8 cellular contexts compared by ENCODE assay signal in the genomic region with DNA sequence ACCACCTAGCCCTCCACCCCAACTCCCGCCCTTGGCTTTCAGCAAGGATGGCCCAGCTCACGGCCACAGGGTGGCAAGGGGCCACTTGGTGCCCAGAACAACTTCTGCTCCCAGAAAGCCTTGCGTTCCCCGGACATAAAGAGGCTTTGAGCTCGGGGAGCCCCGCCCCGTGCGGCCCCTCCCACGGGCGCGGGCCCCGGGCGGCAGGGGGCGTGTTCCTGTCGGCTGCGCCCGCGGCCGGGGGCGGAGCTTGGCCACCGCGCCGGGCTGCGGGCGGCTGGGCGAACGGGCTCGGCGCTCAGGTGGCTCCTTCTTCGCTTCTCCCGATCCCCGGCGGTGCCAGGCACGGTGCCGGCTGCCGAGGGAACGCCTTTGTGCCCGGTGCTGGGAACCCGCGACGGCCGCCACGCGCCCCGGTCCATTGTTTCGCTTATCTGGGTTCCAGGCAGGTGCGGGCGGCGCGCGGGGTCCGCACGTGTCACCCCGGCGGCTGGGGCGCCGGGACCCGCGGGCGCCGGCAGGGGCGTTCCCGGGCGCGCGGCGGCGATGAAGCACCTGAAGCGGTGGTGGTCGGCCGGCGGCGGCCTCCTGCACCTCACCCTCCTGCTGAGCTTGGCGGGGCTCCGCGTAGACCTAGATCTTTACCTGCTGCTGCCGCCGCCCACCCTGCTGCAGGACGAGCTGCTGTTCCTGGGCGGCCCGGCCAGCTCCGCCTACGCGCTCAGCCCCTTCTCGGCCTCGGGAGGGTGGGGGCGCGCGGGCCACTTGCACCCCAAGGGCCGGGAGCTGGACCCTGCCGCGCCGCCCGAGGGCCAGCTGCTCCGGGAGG. TPM values are rescaled to one million over a fixed set of nuclear protein-coding genes. Genes with fewer than 3 reads are reported as not detected.
DNase-seq lines count a peak whose midpoint lies in the region; ATAC-seq and TF ChIP-seq lines count a peak whose summit lies in the region.

A gene with protein sequence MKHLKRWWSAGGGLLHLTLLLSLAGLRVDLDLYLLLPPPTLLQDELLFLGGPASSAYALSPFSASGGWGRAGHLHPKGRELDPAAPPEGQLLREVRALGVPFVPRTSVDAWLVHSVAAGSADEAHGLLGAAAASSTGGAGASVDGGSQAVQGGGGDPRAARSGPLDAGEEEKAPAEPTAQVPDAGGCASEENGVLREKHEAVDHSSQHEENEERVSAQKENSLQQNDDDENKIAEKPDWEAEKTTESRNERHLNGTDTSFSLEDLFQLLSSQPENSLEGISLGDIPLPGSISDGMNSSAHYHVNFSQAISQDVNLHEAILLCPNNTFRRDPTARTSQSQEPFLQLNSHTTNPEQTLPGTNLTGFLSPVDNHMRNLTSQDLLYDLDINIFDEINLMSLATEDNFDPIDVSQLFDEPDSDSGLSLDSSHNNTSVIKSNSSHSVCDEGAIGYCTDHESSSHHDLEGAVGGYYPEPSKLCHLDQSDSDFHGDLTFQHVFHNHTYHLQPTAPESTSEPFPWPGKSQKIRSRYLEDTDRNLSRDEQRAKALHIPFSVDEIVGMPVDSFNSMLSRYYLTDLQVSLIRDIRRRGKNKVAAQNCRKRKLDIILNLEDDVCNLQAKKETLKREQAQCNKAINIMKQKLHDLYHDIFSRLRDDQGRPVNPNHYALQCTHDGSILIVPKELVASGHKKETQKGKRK (plus strand): TSS at position 246 of the 829 bp plus-strand sequence. CDS start 301 bp downstream, at position 547.

- DNase-seq in AG20443 (ENCODE audit: low spot score), result peak; percentile 89
- peak; percentile 78 for DNase-seq in NCI-H460 (ENCODE audit: extremely low read depth, low read depth)
- peak; percentile 96 for DNase-seq in activated CD4-positive, alpha-beta T cell treated with anti-CD3 and anti-CD28 coated beads, Interleukin-2, amount 10 ng/mL, durations not matched to agents 24 days and 14 days
- peak; percentile 78 for DNase-seq in dermis blood vessel endothelial cell
- DNase-seq in lower leg skin (ENCODE audit: low spot score in 2 of 2), result peak; percentile 64 to 92
- peak; percentile 81 for DNase-seq in stimulated activated CD4-positive, alpha-beta T cell treated with anti-CD3 and anti-CD28 coated beads, Interleukin-4, amount 100 ng/mL, for 24 hours

- no peak for TF ChIP-seq CTCF in lower leg skin (IDR thresholded peaks at IDR 0.05)

- TF ChIP-seq POLR2A in lower leg skin (IDR thresholded peaks at IDR 0.05), result no peak

- H3K36me3 Mint-ChIP-seq in activated CD4-positive, alpha-beta T cell treated with anti-CD3 and anti-CD28 coated beads, Interleukin-2, amount 10 ng/mL, durations not matched to agents 24 days and 14 days (ENCODE audit: low read depth), result peaks cover 29% of the 10 kb centered on the region

- peak within 1 kb of the TSS; percentile 99 for H3K27ac Mint-ChIP-seq in activated CD4-positive, alpha-beta T cell treated with anti-CD3 and anti-CD28 coated beads, Interleukin-2, amount 10 ng/mL, durations not matched to agents 24 days and 14 days

- H3K27me3 Mint-ChIP-seq in activated CD4-positive, alpha-beta T cell treated with anti-CD3 and anti-CD28 coated beads, Interleukin-2, amount 10 ng/mL, durations not matched to agents 24 days and 14 days, result peaks cover 1% of the 10 kb centered on the region

- peak; percentile 73 for ATAC-seq in GM19023 (IDR thresholded peaks at IDR 0.05; ENCODE audit: unreplicated experiment)
- ATAC-seq in HG03175 (IDR thresholded peaks at IDR 0.05; ENCODE audit: unreplicated experiment), result peak; percentile 77

- H3K4me1 Mint-ChIP-seq in activated CD4-positive, alpha-beta T cell treated with anti-CD3 and anti-CD28 coated beads, Interleukin-2, amount 10 ng/mL, durations not matched to agents 24 days and 14 days, result peaks cover 43% of the 10 kb centered on the region

- H3K4me3 Mint-ChIP-seq in activated CD4-positive, alpha-beta T cell treated with anti-CD3 and anti-CD28 coated beads, Interleukin-2, amount 10 ng/mL, durations not matched to agents 24 days and 14 days, result peak within 1 kb of the TSS; percentile 93

- intact Hi-C loops in activated CD4-positive, alpha-beta T cell treated with anti-CD3 and anti-CD28 coated beads, Interleukin-2, amount 10 ng/mL, durations not matched to agents 24 days and 14 days (cut with micrococcal nuclease), result loop anchor here (5.0 to 10.0 kb wide), 3 partner anchors 225 to 290 kb away; no protein-coding TSS in a partner anchor
- intact Hi-C loops in lower leg skin (cut with DNase I; ENCODE audit: low total_unique reads), result no loop called here

- 0 to 3% methylated on average over 29 to 49 of the region's 95 CpGs for WGBS in lower leg skin, 2 donors

- H3K4me3 ChIP-seq in lower leg skin (ENCODE audit: low read depth, poor library complexity, severe bottlenecking), result peak within 1 kb of the TSS; percentile 28

- no peaks in the 10 kb centered on the region for H3K9me3 Mint-ChIP-seq in activated CD4-positive, alpha-beta T cell treated with anti-CD3 and anti-CD28 coated beads, Interleukin-2, amount 10 ng/mL, durations not matched to agents 24 days and 14 days

RNA-seq across cellular contexts. Expression of the gene that starts here (rescaled TPM):
- total RNA-seq in NCI-H460 (2014; rRNA removed; shearing (Covaris generic)), result 10.6 and 12.4 TPM in 2 replicates
- polyA plus RNA-seq in NCI-H460 (2014; cell fraction: nucleus; rRNA removed), result 22.6 and 23.1 TPM in 2 replicates
- total RNA-seq in activated CD4-positive, alpha-beta T cell treated with anti-CD3 and anti-CD28 coated beads, Interleukin-2, amount 10 ng/mL, durations not matched to agents 24 days and 14 days, result 67.8 and 68.7 TPM in 2 replicates
- 33.4 and 38.6 TPM in 2 replicates for total RNA-seq in dermis blood vessel endothelial cell
- 10 to 100 TPM; 37.9 to 59.1 (median 45.0) TPM for total RNA-seq in lower leg skin

Comparison
In these comparisons a context has a peak if more than half of its experiments do, and no peak if none do; other contexts are left out.
1. Peak in every context shown above with its lines: DNase-seq, ATAC-seq and H3K4me3 ChIP-seq.